Comparison of ENCODE assay signal across 25 cellular contexts in the genomic region with DNA sequence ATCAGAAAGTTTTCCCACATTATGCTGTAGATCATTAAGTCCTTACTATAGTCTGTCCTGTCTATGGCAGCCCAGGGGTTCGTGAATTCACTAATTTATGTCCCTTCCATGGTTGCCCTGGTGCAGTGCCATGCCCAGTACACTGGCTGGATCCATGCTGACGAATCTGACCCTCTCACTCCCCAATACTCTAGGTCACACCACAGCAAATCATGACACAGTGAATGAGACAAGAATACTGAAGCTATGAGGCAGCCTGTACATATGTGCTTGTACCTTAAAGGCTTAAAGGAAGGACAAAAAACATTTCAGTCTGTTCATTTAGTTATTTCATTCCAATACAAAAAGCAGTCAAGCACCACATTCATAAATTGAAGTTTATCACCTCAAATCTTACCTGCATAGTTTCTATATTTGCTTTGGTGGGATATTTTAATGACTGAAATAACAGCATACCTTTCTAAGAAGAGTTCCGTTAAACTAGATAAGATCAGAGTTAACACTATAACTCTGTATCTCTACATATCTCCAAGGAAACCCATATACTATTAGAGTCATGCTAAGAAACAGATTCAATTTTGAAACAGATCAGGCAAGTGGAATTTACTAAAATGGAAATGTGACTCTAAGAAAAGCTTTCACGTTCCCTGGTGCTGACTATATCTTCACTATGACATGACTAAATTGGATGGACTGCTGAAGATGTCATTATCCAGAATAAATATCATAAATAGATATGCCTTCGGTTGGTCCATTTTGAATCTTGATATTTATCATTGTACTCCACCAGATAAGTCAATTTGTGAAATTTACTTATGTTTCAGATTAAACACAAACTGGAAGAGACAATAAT.
"Had no signal": no experiment of that assay in that cellular context is flagged by ENCODE, and none has a peak within 500 bp of the region (broad histone marks: within the 10 kb centered on the region; RNA-seq: fewer than 3 reads in every experiment).

No MANE protein-coding gene starts in this region.

- ATAC-seq: activated CD8-positive, alpha-beta T cell treated with anti-CD3 and anti-CD28 coated beads, Interleukin-2, amount 10 ng/mL, durations not matched to agents 7 days and 5 days had no signal

- H3K27ac Mint-ChIP-seq: activated CD8-positive, alpha-beta T cell treated with anti-CD3 and anti-CD28 coated beads, Interleukin-2, amount 10 ng/mL, durations not matched to agents 7 days and 5 days; activated naive CD4-positive, alpha-beta T cell treated with anti-CD3 and anti-CD28 coated beads for 36 hours; activated naive CD8-positive, alpha-beta T cell; IgD-negative memory B cell had no signal

- H3K36me3 ChIP-seq: brain microvascular endothelial cell, cardiac muscle cell, MG63, Peyer's patch, SJCRH30 had no signal

- DNase-seq: activated CD4-positive, alpha-beta T cell treated with anti-CD3 and anti-CD28 coated beads for 1 hour; activated CD4-positive, alpha-beta T cell treated with anti-CD3 and anti-CD28 coated beads, Interleukin-2, amount 50 U/mL, for 4 hours; activated CD8-positive, alpha-beta memory T cell treated with anti-CD3 and anti-CD28 coated beads, Interleukin-2, amount 50 U/mL, for 48 hours; activated CD8-positive, alpha-beta T cell treated with anti-CD3 and anti-CD28 coated beads, Interleukin-2, amount 10 ng/mL, durations not matched to agents 7 days and 5 days; activated effector memory CD4-positive, alpha-beta T cell treated with anti-CD3 and anti-CD28 coated beads, Interleukin-2, amount 50 U/mL, for 16 hours; activated naive CD4-positive, alpha-beta T cell treated with anti-CD3 and anti-CD28 coated beads for 36 hours; activated T-cell treated with anti-CD3 and anti-CD28 coated beads, Interleukin-2, amount 50 U/mL, for 1 hour; brain microvascular endothelial cell; KG1; MG63; MV-4-11; NCI-H1092 treated with DMSO at 0.1 percent for 48 hours; NCI-H1417 treated with DMSO at 0.1 percent for 48 hours; NCI-H1694; NCI-H2029; NCI-H510A treated with DMSO at 0.1 percent for 48 hours; NCI-H69; NK-92 treated with Interleukin-12 subunit alpha and Interleukin-12 subunit beta, amount 100 ng/mL, for 24 hours; Peyer's patch; Right ventricle myocardium superior; SJCRH30 had no signal

- H3K27me3 ChIP-seq: brain microvascular endothelial cell, cardiac muscle cell, MG63, Peyer's patch, SJCRH30 had no signal

- H3K27me3 Mint-ChIP-seq: activated naive CD8-positive, alpha-beta T cell; IgD-negative memory B cell had no signal

- H3K4me3 Mint-ChIP-seq: activated CD8-positive, alpha-beta T cell treated with anti-CD3 and anti-CD28 coated beads, Interleukin-2, amount 10 ng/mL, durations not matched to agents 7 days and 5 days; activated naive CD4-positive, alpha-beta T cell treated with anti-CD3 and anti-CD28 coated beads for 36 hours; activated naive CD8-positive, alpha-beta T cell; IgD-negative memory B cell had no signal

- H3K9me3 Mint-ChIP-seq: activated naive CD4-positive, alpha-beta T cell treated with anti-CD3 and anti-CD28 coated beads for 36 hours; IgD-negative memory B cell had no signal

- H3K4me3 ChIP-seq: cardiac muscle cell, MG63, Peyer's patch, SJCRH30 had no signal

- H3K4me1 ChIP-seq: Peyer's patch had no signal

- H3K9me3 ChIP-seq: MG63, Peyer's patch, SJCRH30 had no signal

- H3K27ac ChIP-seq: brain microvascular endothelial cell, cardiac muscle cell, Peyer's patch, RWPE1, SJCRH30 had no signal
